Comparison of ENCODE assay signal across 8 cellular contexts in genomic region chr6:150004783-150005717, GRCh38. TPM values are rescaled to one million over a fixed set of nuclear protein-coding genes. Genes with fewer than 3 reads are reported as not detected.
DNase-seq lines count a peak whose midpoint lies in the region; ATAC-seq, FAIRE-seq and TF ChIP-seq lines count a peak whose summit lies in the region.

No MANE protein-coding gene starts in this region.

- FAIRE-seq in bronchial epithelial cell (lab: Jason Lieb, UNC), result no peak

- H4K20me1 ChIP-seq in smooth muscle cell (ENCODE audit: low read depth), result no peaks in the 10 kb centered on the region

- H3K4me1 Mint-ChIP-seq in immature natural killer cell, result peaks cover 39 to 50% of the 10 kb centered on the region in 2 donors

- ATAC-seq in GM18861 (IDR thresholded peaks at IDR 0.05; ENCODE audit: unreplicated experiment) (peak; percentile 72), HG03103 (IDR thresholded peaks at IDR 0.05; ENCODE audit: low read depth, unreplicated experiment) (peak; percentile 49)

- DNase-seq in NCI-H2196 treated with DMSO at 0.1 percent for 48 hours (lab: John Stamatoyannopoulos, UW; ENCODE audit: unreplicated experiment) (peak; percentile 88), bronchial epithelial cell (ENCODE audit: low read depth) (peak; percentile 76), immature natural killer cell (peak; percentile 87 to 89 (median 88)), smooth muscle cell (lab: John Stamatoyannopoulos, UW; ENCODE audit: unreplicated experiment) (peak; percentile 77)

- no peaks in the 10 kb centered on the region for H3K36me3 Mint-ChIP-seq in immature natural killer cell

- no peaks in the 10 kb centered on the region for H3K9me3 ChIP-seq in smooth muscle cell (replicated peaks; ENCODE audit: low read depth)

- H2AFZ ChIP-seq in ACC112 (ENCODE audit: low read length, unreplicated experiment) (peak overlapping the region; percentile 88), smooth muscle cell (ENCODE audit: low read depth) (peak overlapping the region; percentile 80)

- peak overlapping the region; percentile 89 for H3K4me2 ChIP-seq in smooth muscle cell

- H3K27me3 ChIP-seq in ACC112 (ENCODE audit: insufficient read depth, low read length), result peaks cover 5% of the 10 kb centered on the region
- no peaks in the 10 kb centered on the region for H3K27me3 ChIP-seq in bronchial epithelial cell (ENCODE audit: control insufficient read depth, insufficient read depth, low read length)
- H3K27me3 ChIP-seq in smooth muscle cell (ENCODE audit: low read depth), result peaks cover 34% of the 10 kb centered on the region

- H3K4me1 ChIP-seq in ACC112 (ENCODE audit: control insufficient read depth, insufficient read depth, low read length, unreplicated experiment) (peaks cover 5% of the 10 kb centered on the region), smooth muscle cell (ENCODE audit: low read depth) (no peaks in the 10 kb centered on the region)

- H3K36me3 ChIP-seq in ACC112 (ENCODE audit: insufficient read depth, low read length) (no peaks in the 10 kb centered on the region), bronchial epithelial cell (ENCODE audit: control insufficient read depth, insufficient read depth, low read length) (no peaks in the 10 kb centered on the region), smooth muscle cell (ENCODE audit: low read depth) (no peaks in the 10 kb centered on the region)

- H3K79me2 ChIP-seq in ACC112 (ENCODE audit: control insufficient read depth, insufficient read depth, low read length, unreplicated experiment) (no peaks in the 10 kb centered on the region), smooth muscle cell (ENCODE audit: low read depth) (no peaks in the 10 kb centered on the region)

- H3K9me3 Mint-ChIP-seq in immature natural killer cell, result no peaks in the 10 kb centered on the region

- TF ChIP-seq CTCF in WI38 (IDR thresholded peaks at IDR 0.05; ENCODE audit: low read depth, low read length), result no peak
- no peak for TF ChIP-seq CTCF in bronchial epithelial cell (IDR thresholded peaks at IDR 0.05; ENCODE audit: insufficient read depth, low read length, severe bottlenecking)
- no peak for TF ChIP-seq CTCF in smooth muscle cell (IDR thresholded peaks at IDR 0.05; ENCODE audit: borderline replicate concordance, insufficient read depth, poor library complexity, severe bottlenecking)

- under 1% methylated on average over 59 of the region's 79 CpGs for WGBS in smooth muscle cell (ENCODE audit: low lambda C conversion rate)

- H3K27ac ChIP-seq in ACC112 (ENCODE audit: low read depth, low read length), result no peak overlapping the region
- H3K27ac ChIP-seq in smooth muscle cell (ENCODE audit: low read depth), result no peak overlapping the region

- peak overlapping the region; percentile 91 to 97 (median 96) for H3K4me3 Mint-ChIP-seq in immature natural killer cell

- peak overlapping the region; percentile 72 to 97 (median 94) for H3K27ac Mint-ChIP-seq in immature natural killer cell

- H3K27me3 Mint-ChIP-seq in immature natural killer cell (ENCODE audit: low read depth in 3 of 3), result peaks cover 2 to 12% (median 9%) of the 10 kb centered on the region in 3 donors

- no peaks in the 10 kb centered on the region for H3F3A ChIP-seq in smooth muscle cell (ENCODE audit: low read depth)

- H3K4me3 ChIP-seq in ACC112 (ENCODE audit: low read depth, low read length) (peak overlapping the region; percentile 82), WI38 (ENCODE audit: low read depth, low read length) (peak overlapping the region; percentile 62), bronchial epithelial cell (ENCODE audit: low read depth, low read length) (peak overlapping the region; percentile 55), smooth muscle cell (peak overlapping the region; percentile 62)

- no peak overlapping the region for H3K9ac ChIP-seq in smooth muscle cell (ENCODE audit: low read depth)

RNA-seq across cellular contexts. Expression of gene RAET1L, which starts 20.3 kb away (rescaled TPM):
- total RNA-seq in bronchial epithelial cell (0.79 and 20.4 TPM in 2 replicates), smooth muscle cell (1.4 and 3.6 TPM in 2 replicates)
- polyA plus RNA-seq in immature natural killer cell (not detected), smooth muscle cell (0.23 and 0.85 TPM in 2 replicates)

RNA-seq across cellular contexts. Expression of gene ULBP1, which starts 41.3 kb away (rescaled TPM):
- total RNA-seq in bronchial epithelial cell, result 1.1 and 4.1 TPM in 2 replicates
- not detected for polyA plus RNA-seq in immature natural killer cell
- total RNA-seq in smooth muscle cell, result 0.72 and 1.5 TPM in 2 replicates
- polyA plus RNA-seq in smooth muscle cell, result 1.5 and 1.7 TPM in 2 replicates
